Comparison of ENCODE assay signal across 24 cellular contexts in genomic region chr11:35566885-35567284, GRCh38. TPM values are rescaled to one million over a fixed set of nuclear protein-coding genes. Genes with fewer than 3 reads are reported as not detected.
"Had no signal": no experiment of that assay in that cellular context is flagged by ENCODE, and none has a peak within 500 bp of the region (broad histone marks: within the 10 kb centered on the region; RNA-seq: fewer than 3 reads in every experiment).

No MANE protein-coding gene starts in this region.

- H3K36me3 Mint-ChIP-seq: stimulated activated effector memory CD8-positive, alpha-beta T cell treated with anti-CD3 and anti-CD28 coated beads, Interleukin-12 subunit alpha, Interleukin-12 subunit beta, amount 100 ng/mL, for 72 hours had no signal

- H3K27ac ChIP-seq: dorsolateral prefrontal cortex, left ventricle myocardium inferior, prostate gland, right atrium auricular region, stomach, thyroid gland had no signal

- H3K27ac Mint-ChIP-seq: naive thymus-derived CD8-positive, alpha-beta T cell; nephron progenitor cell; stimulated activated effector memory CD8-positive, alpha-beta T cell treated with anti-CD3 and anti-CD28 coated beads, Interleukin-12 subunit alpha, Interleukin-12 subunit beta, amount 100 ng/mL, for 72 hours had no signal

- H3K4me1 ChIP-seq: prostate gland had no signal

- H3K27me3 ChIP-seq: dorsolateral prefrontal cortex, gastrocnemius medialis, right atrium auricular region, stomach, thyroid gland had no signal

- H3K4me3 ChIP-seq: dorsolateral prefrontal cortex, gastrocnemius medialis, left ventricle myocardium inferior, prostate gland, right atrium auricular region, stomach, thyroid gland had no signal

- H3K9me3 ChIP-seq: prostate gland, thyroid gland had no signal

- DNase-seq: cerebellar nuclear complex; dorsolateral prefrontal cortex; effector CD4-positive, alpha-beta T cell; foreskin fibroblast; gastrocnemius medialis; head of caudate nucleus; left cardiac atrium; left ventricle myocardium inferior; mesenchymal stem cell; midbrain; naive thymus-derived CD8-positive, alpha-beta T cell; nephron progenitor cell; nucleus accumbens; stimulated activated CD4-positive, alpha-beta T cell treated with anti-CD3 and anti-CD28 coated beads, Interleukin-2, amount 100 ng/mL, for 24 hours; stimulated activated CD4-positive, alpha-beta T cell treated with anti-CD3 and anti-CD28 coated beads, Interleukin-4, amount 100 ng/mL, for 24 hours; stimulated activated naive CD4-positive, alpha-beta T cell treated with Interleukin-2 at 50 U/mL for 16 hours; stomach; thyroid gland; trophoblast cell had no signal

- H3K36me3 ChIP-seq: gastrocnemius medialis, left ventricle myocardium inferior, prostate gland, right atrium auricular region, stomach, thyroid gland had no signal

- ATAC-seq: naive thymus-derived CD8-positive, alpha-beta T cell; sciatic nerve; stimulated activated effector memory CD8-positive, alpha-beta T cell treated with anti-CD3 and anti-CD28 coated beads, Interleukin-12 subunit alpha, Interleukin-12 subunit beta, amount 100 ng/mL, for 72 hours had no signal

- H3K4me3 Mint-ChIP-seq: naive thymus-derived CD8-positive, alpha-beta T cell; nephron progenitor cell; stimulated activated effector memory CD8-positive, alpha-beta T cell treated with anti-CD3 and anti-CD28 coated beads, Interleukin-12 subunit alpha, Interleukin-12 subunit beta, amount 100 ng/mL, for 72 hours had no signal

- H3K4me1 Mint-ChIP-seq: naive thymus-derived CD8-positive, alpha-beta T cell; nephron progenitor cell; stimulated activated effector memory CD8-positive, alpha-beta T cell treated with anti-CD3 and anti-CD28 coated beads, Interleukin-12 subunit alpha, Interleukin-12 subunit beta, amount 100 ng/mL, for 72 hours had no signal

RNA-seq across cellular contexts. Expression of gene PAMR1, which starts 41.5 kb away (rescaled TPM):
- total RNA-seq: lung microvascular endothelial cell; naive thymus-derived CD8-positive, alpha-beta T cell had no signal
- polyA plus RNA-seq: naive thymus-derived CD8-positive, alpha-beta T cell had no signal

RNA-seq across cellular contexts. Expression of gene FJX1, which starts 51.4 kb away (rescaled TPM):
- total RNA-seq: naive thymus-derived CD8-positive, alpha-beta T cell had no signal
